19 cellular contexts compared by ENCODE assay signal in the genomic region with DNA sequence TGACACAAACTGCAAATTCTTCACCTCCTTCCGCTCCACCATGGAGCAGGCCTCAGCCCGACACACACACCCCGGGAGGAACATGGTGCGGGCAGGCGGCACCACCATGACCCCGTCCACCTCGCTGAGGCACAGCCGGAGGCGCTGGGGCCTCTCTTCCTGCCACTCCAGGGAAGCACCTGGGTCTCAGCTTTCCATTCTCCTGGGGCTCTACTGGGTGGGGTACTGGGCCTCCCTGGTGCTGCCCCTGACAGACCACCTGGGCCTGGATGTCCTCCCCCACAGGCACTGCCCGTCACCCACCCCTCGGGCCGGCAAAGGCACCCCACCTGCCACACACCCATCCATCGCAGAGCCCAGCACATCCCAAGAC.
"Had no signal": no experiment of that assay in that cellular context is flagged by ENCODE, and none has a peak within 500 bp of the region (broad histone marks: within the 10 kb centered on the region; RNA-seq: fewer than 3 reads in every experiment).

No MANE protein-coding gene starts in this region.

- H3K27ac Mint-ChIP-seq: activated B cell treated with CpG ODN at 0.5 μM for 24 hours; activated naive CD4-positive, alpha-beta T cell treated with anti-CD3 and anti-CD28 coated beads for 36 hours; natural killer cell treated with Interleukin-12 subunit alpha and Interleukin-12 subunit beta and Interleukin-15 and Interleukin-18, amount 100 ng/mL, for 72 hours; progenitor cell of endocrine pancreas had no signal

- H3K27me3 ChIP-seq: ascending aorta, gastroesophageal sphincter, right atrium auricular region had no signal

- H3K4me1 Mint-ChIP-seq: activated B cell treated with CpG ODN at 0.5 μM for 24 hours; activated T-helper 17 cell treated with anti-CD3 and anti-CD28 coated beads, Interleukin-2, amount 50 U/mL, for 72 hours had no signal

- H3K9me3 Mint-ChIP-seq: activated B cell treated with CpG ODN at 0.5 μM for 24 hours; activated naive CD4-positive, alpha-beta T cell treated with anti-CD3 and anti-CD28 coated beads for 36 hours; activated T-helper 17 cell treated with anti-CD3 and anti-CD28 coated beads, Interleukin-2, amount 50 U/mL, for 72 hours; natural killer cell treated with Interleukin-12 subunit alpha and Interleukin-12 subunit beta and Interleukin-15 and Interleukin-18, amount 100 ng/mL, for 72 hours had no signal

- H3K36me3 Mint-ChIP-seq: natural killer cell treated with Interleukin-12 subunit alpha and Interleukin-12 subunit beta and Interleukin-15 and Interleukin-18, amount 100 ng/mL, for 72 hours had no signal

- H3K27ac ChIP-seq: right atrium auricular region had no signal

- FAIRE-seq: bronchial epithelial cell had no signal

- H3K27me3 Mint-ChIP-seq: activated B cell treated with CpG ODN at 0.5 μM for 24 hours; activated T-helper 17 cell treated with anti-CD3 and anti-CD28 coated beads, Interleukin-2, amount 50 U/mL, for 72 hours; natural killer cell treated with Interleukin-12 subunit alpha and Interleukin-12 subunit beta and Interleukin-15 and Interleukin-18, amount 100 ng/mL, for 72 hours; progenitor cell of endocrine pancreas had no signal

- DNase-seq: activated B cell treated with CpG ODN at 0.5 μM for 24 hours; activated CD4-positive, alpha-beta T cell treated with anti-CD3 and anti-CD28 coated beads for 48 hours; activated naive CD4-positive, alpha-beta T cell treated with anti-CD3 and anti-CD28 coated beads for 36 hours; erythroblast; islet precursor cell; mucosa of descending colon; nucleus accumbens; stimulated activated CD4-positive, alpha-beta T cell treated with anti-CD3 and anti-CD28 coated beads, Interleukin-15, amount 100 ng/mL, for 24 hours; stimulated activated CD4-positive, alpha-beta T cell treated with anti-CD3 and anti-CD28 coated beads, Interleukin-4, amount 100 ng/mL, for 1 hour; stimulated activated naive CD4-positive, alpha-beta T cell; trophoblast cell had no signal

- H3K9me3 ChIP-seq: ascending aorta, gastroesophageal sphincter, mucosa of descending colon, right atrium auricular region had no signal

- ATAC-seq: mucosa of descending colon had no signal

- H3K4me3 Mint-ChIP-seq: activated B cell treated with CpG ODN at 0.5 μM for 24 hours; activated naive CD4-positive, alpha-beta T cell treated with anti-CD3 and anti-CD28 coated beads for 36 hours; activated T-helper 17 cell treated with anti-CD3 and anti-CD28 coated beads, Interleukin-2, amount 50 U/mL, for 72 hours; natural killer cell treated with Interleukin-12 subunit alpha and Interleukin-12 subunit beta and Interleukin-15 and Interleukin-18, amount 100 ng/mL, for 72 hours had no signal

- H3K4me3 ChIP-seq: ascending aorta, gastroesophageal sphincter, mucosa of descending colon, right atrium auricular region, skin epidermis had no signal
